26 cellular contexts compared by ENCODE assay signal in genomic region chr3:30129765-30130164, GRCh38.
"Had no signal": no experiment of that assay in that cellular context is flagged by ENCODE, and none has a peak within 500 bp of the region (broad histone marks: within the 10 kb centered on the region; RNA-seq: fewer than 3 reads in every experiment).

No MANE protein-coding gene starts in this region.

- H3K4me2 ChIP-seq: neural progenitor cell had no signal

- H3K4me1 ChIP-seq: neural progenitor cell, parathyroid adenoma, psoas muscle, stomach, testis, transverse colon, upper lobe of left lung, vagina had no signal

- H3K36me3 ChIP-seq: neural progenitor cell, neutrophil, stomach, thyroid gland, transverse colon, upper lobe of left lung, vagina had no signal

- H3K79me2 ChIP-seq: parathyroid adenoma had no signal

- ATAC-seq: natural killer cell; psoas muscle; sciatic nerve; stimulated activated naive B cell treated with anti-CD40 and anti-IgM and Interleukin-4, amounts not matched to agents 10 μg/mL and 1 μg/mL and 100 μg/mL, for 72 hours; stimulated activated naive CD8-positive, alpha-beta T cell treated with anti-CD3 and anti-CD28 coated beads, Interleukin-15, Interleukin-2, amounts not matched to agents 100 U/mL and 50 U/mL, for 24 hours had no signal

- DNase-seq: hypothalamus; islet precursor cell; mesendoderm; naive B cell; natural killer cell; nephron progenitor cell; occipital lobe; psoas muscle; stimulated activated CD4-positive, alpha-beta T cell treated with anti-CD3 and anti-CD28 coated beads, Interleukin-12 subunit alpha, Interleukin-12 subunit beta, amount 100 ng/mL, for 4 hours; stimulated activated CD4-positive, alpha-beta T cell treated with anti-CD3 and anti-CD28 coated beads, Interleukin-15, amount 100 ng/mL, for 24 hours; stimulated activated CD4-positive, alpha-beta T cell treated with anti-CD3 and anti-CD28 coated beads, Interleukin-2, amount 100 ng/mL, for 24 hours; stimulated activated CD4-positive, alpha-beta T cell treated with anti-CD3 and anti-CD28 coated beads, Interleukin-4, amount 100 ng/mL, for 1 hour; stimulated activated naive B cell treated with anti-CD40 and anti-IgM and Interleukin-4, amounts not matched to agents 10 μg/mL and 1 μg/mL and 100 μg/mL, for 72 hours; stimulated activated naive CD8-positive, alpha-beta T cell treated with anti-CD3 and anti-CD28 coated beads, Interleukin-15, Interleukin-2, amounts not matched to agents 100 U/mL and 50 U/mL, for 24 hours; stomach; testis; thyroid gland; transverse colon; upper lobe of left lung had no signal

- H3K4me3 ChIP-seq: lung, neural progenitor cell, psoas muscle, skin epidermis, stomach, testis, thyroid gland, transverse colon, upper lobe of left lung, vagina had no signal

- H2AFZ ChIP-seq: parathyroid adenoma had no signal

- H3K27me3 ChIP-seq: neural progenitor cell, neutrophil, stomach, testis, thyroid gland, transverse colon, upper lobe of left lung, vagina had no signal

- H3K27ac ChIP-seq: neural progenitor cell, neutrophil, parathyroid adenoma, psoas muscle, skin epidermis, stomach, testis, thyroid gland, transverse colon, upper lobe of left lung, vagina had no signal

- H3K9me3 ChIP-seq: neutrophil, psoas muscle, testis, thyroid gland, transverse colon, upper lobe of left lung, vagina had no signal

- H3K9ac ChIP-seq: neural progenitor cell, parathyroid adenoma had no signal
